In genomic region chr13:27967203-27967735, GRCh38 we compare ENCODE assay signal across 11 cellular contexts. TPM values are rescaled to one million over a fixed set of nuclear protein-coding genes. Genes with fewer than 3 reads are reported as not detected.
DNase-seq lines count a peak whose midpoint lies in the region; ATAC-seq and TF ChIP-seq lines count a peak whose summit lies in the region.
"Had no signal": no experiment of that assay in that cellular context is flagged by ENCODE, and none has a peak within 500 bp of the region (broad histone marks: within the 10 kb centered on the region; RNA-seq: fewer than 3 reads in every experiment).

No MANE protein-coding gene starts in this region.

- peak overlapping the region; percentile 69 to 84 (median 78) for H3K4me3 Mint-ChIP-seq in IgD-negative memory B cell
- H3K4me3 Mint-ChIP-seq in neural progenitor cell = no peak overlapping the region

- DNase-seq in ELF-1 (ENCODE audit: low read depth, low spot score) (peak; percentile 57), body of pancreas (no peak), neural progenitor cell (ENCODE audit: low spot score) (no peak)
- no peak for DNase-seq in stimulated activated naive CD4-positive, alpha-beta T cell treated with Interleukin-2 at 50 U/mL for 16 hours (lab: John Stamatoyannopoulos, UW)
- DNase-seq in activated naive CD4-positive, alpha-beta T cell (lab: John Stamatoyannopoulos, UW) = no peak
- DNase-seq: activated naive CD4-positive, alpha-beta T cell treated with anti-CD3 and anti-CD28 coated beads for 36 hours; Kasumi-1 had no signal

- H3K9me3 Mint-ChIP-seq in IgD-negative memory B cell = peaks cover 0 to 1% (median 0%) of the 10 kb centered on the region in 3 donors
- no peaks in the 10 kb centered on the region for H3K9me3 Mint-ChIP-seq in neural progenitor cell
- H3K9me3 Mint-ChIP-seq: activated naive CD4-positive, alpha-beta T cell treated with anti-CD3 and anti-CD28 coated beads for 36 hours had no signal

- H3K9me3 ChIP-seq in body of pancreas = no peaks in the 10 kb centered on the region
- H3K9me3 ChIP-seq in neural progenitor cell (ENCODE audit: low read depth) = no peaks in the 10 kb centered on the region
- H3K9me3 ChIP-seq: neutrophil had no signal

- no peak for TF ChIP-seq CTCF in body of pancreas (IDR thresholded peaks at IDR 0.05)
- TF ChIP-seq CTCF in neural progenitor cell (IDR thresholded peaks at IDR 0.05) = no peak

- H3K36me3 Mint-ChIP-seq in IgD-negative memory B cell (no peaks in the 10 kb centered on the region), neural progenitor cell (no peaks in the 10 kb centered on the region)

- no peak for ATAC-seq in body of pancreas
- ATAC-seq in HG03095 (IDR thresholded peaks at IDR 0.05; ENCODE audit: unreplicated experiment) = no peak

- peaks cover 39% of the 10 kb centered on the region for H3K4me1 ChIP-seq in body of pancreas
- peaks cover 52% of the 10 kb centered on the region for H3K4me1 ChIP-seq in neural progenitor cell

- H3K27me3 ChIP-seq in body of pancreas (peaks cover 0 to 13% of the 10 kb centered on the region in 2 donors), neural progenitor cell (peaks cover 100% of the 10 kb centered on the region)

- TF ChIP-seq POLR2A in body of pancreas (IDR thresholded peaks at IDR 0.05) = peak in 2 of 3 donors; percentile 25 to 31

- no peaks in the 10 kb centered on the region for H3K79me2 ChIP-seq in neural progenitor cell (ENCODE audit: low read depth)

- peak overlapping the region; percentile 70 to 90 (median 80) for H3K27ac Mint-ChIP-seq in IgD-negative memory B cell
- no peak overlapping the region for H3K27ac Mint-ChIP-seq in neural progenitor cell
- H3K27ac Mint-ChIP-seq: activated naive CD4-positive, alpha-beta T cell treated with anti-CD3 and anti-CD28 coated beads for 36 hours had no signal

- peaks cover 49% of the 10 kb centered on the region for H3F3A ChIP-seq in neural progenitor cell (ENCODE audit: low read depth)

- H4K20me1 ChIP-seq in neural progenitor cell (ENCODE audit: low read depth) = peaks cover 98% of the 10 kb centered on the region

- H3K27me3 Mint-ChIP-seq in IgD-negative memory B cell (peaks cover 69% of the 10 kb centered on the region), neural progenitor cell (ENCODE audit: insufficient read depth, low read depth) (peaks cover 87% of the 10 kb centered on the region)

- H3K27ac ChIP-seq in body of pancreas (peak overlapping the region in 3 of 4 donors; percentile 72 to 76 (median 74)), neural progenitor cell (no peak overlapping the region)
- H3K27ac ChIP-seq: neutrophil had no signal

- H3K36me3 ChIP-seq in body of pancreas (replicated peaks in 1 of 2; ENCODE audit: insufficient read depth in 1 of 2, low read depth in 2 of 2) (no peaks in the 10 kb centered on the region), neural progenitor cell (no peaks in the 10 kb centered on the region)
- H3K36me3 ChIP-seq: neutrophil had no signal

- intact Hi-C loops in body of pancreas (cut with DNase I) = no loop called here

- 29 to 35% methylated on average over 15 to 17 of the region's 18 CpGs for WGBS in body of pancreas, 2 donors

- peaks cover 17 to 20% (median 18%) of the 10 kb centered on the region in 3 donors for H3K4me1 Mint-ChIP-seq in IgD-negative memory B cell
- H3K4me1 Mint-ChIP-seq in neural progenitor cell = peaks cover 36% of the 10 kb centered on the region

- H3K9ac ChIP-seq in neural progenitor cell = no peak overlapping the region

- H3K4me3 ChIP-seq in body of pancreas (peak overlapping the region in 1 of 2 donors; percentile 18), neural progenitor cell (no peak overlapping the region)

- H2AFZ ChIP-seq in neural progenitor cell (replicated peaks) = no peak overlapping the region

- peak overlapping the region; percentile 66 for H3K4me2 ChIP-seq in neural progenitor cell

RNA-seq across cellular contexts. Expression of gene CDX2, which starts 1.8 kb away (rescaled TPM):
- polyA plus RNA-seq in IgD-negative memory B cell = not detected
- 1 to 10 TPM; 1.3 to 1.6 TPM for total RNA-seq in body of pancreas
- not detected in 2 replicates for total RNA-seq in neural progenitor cell (ENCODE audit: low replicate concordance)
- total RNA-seq: activated naive CD4-positive, alpha-beta T cell treated with anti-CD3 and anti-CD28 coated beads for 36 hours had no signal
- polyA plus RNA-seq: keratinocyte had no signal

RNA-seq across cellular contexts. Expression of gene URAD, which starts 21.2 kb away (rescaled TPM):
- not detected for polyA plus RNA-seq in IgD-negative memory B cell
- total RNA-seq in body of pancreas (not detected), neural progenitor cell (ENCODE audit: low replicate concordance) (not detected in 2 replicates)
- total RNA-seq: activated naive CD4-positive, alpha-beta T cell treated with anti-CD3 and anti-CD28 coated beads for 36 hours had no signal
- polyA plus RNA-seq: keratinocyte had no signal

RNA-seq across cellular contexts. Expression of gene PDX1, which starts 47.5 kb away (rescaled TPM):
- polyA plus RNA-seq in IgD-negative memory B cell = not detected
- 10 to 100 TPM in 1 of 2 donors, 1 to 10 TPM in 1; 6.5 to 25.1 TPM for total RNA-seq in body of pancreas
- not detected in 2 replicates for total RNA-seq in neural progenitor cell (ENCODE audit: low replicate concordance)
- total RNA-seq: activated naive CD4-positive, alpha-beta T cell treated with anti-CD3 and anti-CD28 coated beads for 36 hours had no signal
- polyA plus RNA-seq: keratinocyte had no signal
